9 cellular contexts compared by ENCODE assay signal in genomic region chr1:20185834-20186782, GRCh38. TPM values are rescaled to one million over a fixed set of nuclear protein-coding genes. Genes with fewer than 3 reads are reported as not detected.
DNase-seq lines count a peak whose midpoint lies in the region; ATAC-seq and TF ChIP-seq lines count a peak whose summit lies in the region.
"Had no signal": no experiment of that assay in that cellular context is flagged by ENCODE, and none has a peak within 500 bp of the region (broad histone marks: within the 10 kb centered on the region; RNA-seq: fewer than 3 reads in every experiment).

Gene PLA2G2C (minus strand): TSS chr1:20186518. CDS start chr1:20177363, 9,155 bp downstream.
Gene UBXN10 (plus strand): TSS chr1:20186096. CDS start chr1:20190562, 4,466 bp downstream.

- H3K36me3 ChIP-seq in cardiac muscle cell, result no peaks in the 10 kb centered on the region
- H3K36me3 ChIP-seq in aorta (ENCODE audit: control insufficient read depth in 1 of 2, insufficient read depth in 2 of 2, low read length in 1 of 2), result no peaks in the 10 kb centered on the region
- H3K36me3 ChIP-seq: SJSA1 had no signal

- DNase-seq in NCI-H1417 (lab: John Stamatoyannopoulos, UW) (peak in 2 of 3 experiments; percentile 69 to 78), NCI-H1417 treated with DMSO at 0.1 percent for 48 hours (lab: John Stamatoyannopoulos, UW) (no peak), cardiac muscle cell (ENCODE audit: low read depth in 1 of 2, low spot score in 1 of 2) (peak; percentile 60 to 66), posterior vena cava (ENCODE audit: low spot score) (peak; percentile 88), aorta (peak; percentile 61 to 84)
- peak; percentile 51 for DNase-seq in activated T-cell treated with anti-CD3 and anti-CD28 coated beads, Interleukin-2, amount 50 U/mL, for 1 hour

- H3K27me3 ChIP-seq in cardiac muscle cell (no peaks in the 10 kb centered on the region), aorta (ENCODE audit: control insufficient read depth in 1 of 2, insufficient read depth in 2 of 2, low read length in 1 of 2) (no peaks in the 10 kb centered on the region)

- H3K4me3 ChIP-seq in cardiac muscle cell (peak within 1 kb of the TSS; percentile 49), aorta (ENCODE audit: low read length in 2 of 2) (no peak within 1 kb of the TSS)
- H3K4me3 ChIP-seq: SJSA1 had no signal

- ATAC-seq in aorta (ENCODE audit: low FRiP score) (peak; percentile 70), GM21619 (IDR thresholded peaks at IDR 0.05; ENCODE audit: unreplicated experiment) (no peak), HG02840 (IDR thresholded peaks at IDR 0.05; ENCODE audit: low FRiP score, unreplicated experiment) (no peak)

- no peaks in the 10 kb centered on the region for H3K9me3 ChIP-seq in cardiac muscle cell (ENCODE audit: low read depth)
- H3K9me3 ChIP-seq in aorta (ENCODE audit: control insufficient read depth, low read length), result no peaks in the 10 kb centered on the region
- H3K9me3 ChIP-seq: SJSA1 had no signal

- WGBS in aorta, 2 donors, result 2 to 3% methylated on average over 51 to 52 of the region's 52 CpGs

- H3K27ac ChIP-seq in cardiac muscle cell (no peak within 1 kb of the TSS), aorta (ENCODE audit: low read depth in 1 of 2, low read length in 2 of 2) (no peak within 1 kb of the TSS)
- H3K27ac ChIP-seq: SJSA1 had no signal

- no peaks in the 10 kb centered on the region for H3K4me1 ChIP-seq in cardiac muscle cell (ENCODE audit: low read depth)
- H3K4me1 ChIP-seq in aorta (ENCODE audit: control insufficient read depth in 1 of 2, insufficient read depth in 2 of 2, low read length in 2 of 2), result no peaks in the 10 kb centered on the region
- H3K4me1 ChIP-seq: SJSA1 had no signal

- TF ChIP-seq CTCF in cardiac muscle cell (IDR thresholded peaks at IDR 0.05; ENCODE audit: low read depth, low read length), result no peak

- intact Hi-C loops in posterior vena cava (cut with DNase I) (no loop called here), aorta (cut with DNase I) (no loop called here)

RNA-seq across cellular contexts. Expression of gene PLA2G2C, which starts in this region (rescaled TPM):
- total RNA-seq in cardiac muscle cell (not detected in 2 replicates), posterior vena cava (under 1 TPM; 0.14 to 0.24 TPM), aorta (under 1 TPM in 1 of 2 donors, not detected in 1; 0.81 TPM)
- polyA plus RNA-seq in cardiac muscle cell (not detected in 2 replicates), aorta (not detected)
- total RNA-seq: SJSA1 had no signal

RNA-seq across cellular contexts. Expression of gene UBXN10, which starts in this region (rescaled TPM):
- 1.8 TPM in 2 replicates for total RNA-seq in cardiac muscle cell
- 0.79 and 1.3 TPM in 2 replicates for polyA plus RNA-seq in cardiac muscle cell
- under 1 TPM; 0.29 to 0.60 TPM for total RNA-seq in posterior vena cava
- total RNA-seq in aorta, result under 1 TPM; 0.23 to 0.33 TPM
- under 1 TPM; 0.18 to 0.25 TPM for polyA plus RNA-seq in aorta
- total RNA-seq: SJSA1 had no signal

Comparison
In these comparisons a context has a peak if more than half of its experiments do, and no peak if none do; other contexts are left out.
1. Peak in DNase-seq in posterior vena cava; RNA of the genes that start here not detected or under 1 TPM.
2. Peak in DNase-seq and ATAC-seq in aorta; RNA of the genes that start here not detected or under 1 TPM.